Comparison of ENCODE assay signal across 2 cellular contexts in the genomic region with DNA sequence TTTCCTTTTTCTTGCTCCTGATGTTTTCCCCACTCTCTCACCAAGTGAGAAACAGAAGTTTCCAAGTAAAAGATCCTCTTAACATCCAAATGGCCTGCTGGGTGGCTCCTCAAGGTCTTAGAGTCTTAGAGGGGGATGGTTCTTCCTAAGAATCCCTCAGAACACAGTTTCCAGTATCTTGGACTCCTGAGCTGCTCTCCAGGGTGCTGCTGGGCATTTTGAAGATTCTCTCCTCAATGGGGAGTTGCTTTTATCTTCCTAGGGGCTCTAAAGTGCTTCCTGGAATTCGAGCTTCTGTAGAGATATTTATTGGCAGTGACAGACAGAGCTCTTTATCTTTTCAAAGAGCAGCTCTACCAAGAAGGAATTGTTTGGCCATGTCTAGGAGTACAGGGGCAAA.
A peak's percentile ranks its signal among the peaks of the same experiment; 100 is the strongest.
TF ChIP-seq lines count a peak whose summit lies in the region.

No MANE protein-coding gene starts in this region.

TF ChIP-seq in A549, 52 proteins besides CTCF, POLR2A, EP300 and RAD21:
- peak; percentile 66; the same call in 1 of the 2 replicates for TF ChIP-seq REST (IDR thresholded peaks at IDR 0.05)
- no peak for TF ChIP-seq TP53 (CRISPR knock-in tag; IDR thresholded peaks at IDR 0.05)
- TF ChIP-seq, protein P1, sequence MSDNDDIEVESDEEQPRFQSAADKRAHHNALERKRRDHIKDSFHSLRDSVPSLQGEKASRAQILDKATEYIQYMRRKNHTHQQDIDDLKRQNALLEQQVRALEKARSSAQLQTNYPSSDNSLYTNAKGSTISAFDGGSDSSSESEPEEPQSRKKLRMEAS (IDR thresholded peaks at IDR 0.05) = no peak

TF ChIP-seq in H1, 55 proteins besides CTCF, POLR2A, EP300 and RAD21:
- TF ChIP-seq CHD7 (IDR thresholded peaks at IDR 0.05; ENCODE audit: insufficient replicate concordance, low read length) = peak; percentile 25
- TF ChIP-seq TEAD4 (IDR thresholded peaks at IDR 0.05; ENCODE audit: low read depth, low read length) = no peak
